Comparison of ENCODE assay signal across 15 cellular contexts in genomic region chr20:22472386-22472785, GRCh38.
"Had no signal": no experiment of that assay in that cellular context is flagged by ENCODE, and none has a peak within 500 bp of the region (broad histone marks: within the 10 kb centered on the region; RNA-seq: fewer than 3 reads in every experiment).

No MANE protein-coding gene starts in this region.

- H3K36me3 ChIP-seq: esophagus squamous epithelium, gastroesophageal sphincter, right atrium auricular region, uterus had no signal

- H3K4me1 ChIP-seq: esophagus squamous epithelium, gastroesophageal sphincter, right atrium auricular region, uterus had no signal

- H3K4me1 Mint-ChIP-seq: naive thymus-derived CD4-positive, alpha-beta T cell had no signal

- H3K4me3 Mint-ChIP-seq: dendritic cell treated with granulocyte-macrophage colony-stimulating factor and Interleukin-4, amounts not matched to agents 40 ng/mL and 50 ng/mL, for 4 days; effector memory CD8-positive, alpha-beta T cell; naive thymus-derived CD4-positive, alpha-beta T cell; nephron progenitor cell; type B pancreatic cell had no signal

- H3K27ac ChIP-seq: esophagus squamous epithelium, gastroesophageal sphincter, right atrium auricular region, uterus had no signal

- DNase-seq: effector memory CD8-positive, alpha-beta T cell; esophagus squamous epithelium; foreskin fibroblast; glutamatergic neuron; kidney glomerular epithelial cell; naive thymus-derived CD4-positive, alpha-beta T cell; nephron progenitor cell; small intestine; stimulated activated CD4-positive, alpha-beta T cell treated with anti-CD3 and anti-CD28 coated beads, Interleukin-12 subunit alpha, Interleukin-12 subunit beta, amount 100 ng/mL, for 4 hours; stimulated activated naive CD4-positive, alpha-beta T cell; uterus had no signal

- H3K9me3 ChIP-seq: esophagus squamous epithelium, right atrium auricular region, uterus had no signal

- H3K36me3 Mint-ChIP-seq: naive thymus-derived CD4-positive, alpha-beta T cell; type B pancreatic cell had no signal

- H3K27me3 ChIP-seq: right atrium auricular region, uterus had no signal

- ATAC-seq: effector memory CD8-positive, alpha-beta T cell; gastroesophageal sphincter; naive thymus-derived CD4-positive, alpha-beta T cell had no signal

- H3K27ac Mint-ChIP-seq: dendritic cell treated with granulocyte-macrophage colony-stimulating factor and Interleukin-4, amounts not matched to agents 40 ng/mL and 50 ng/mL, for 4 days; effector memory CD8-positive, alpha-beta T cell; naive thymus-derived CD4-positive, alpha-beta T cell; nephron progenitor cell; type B pancreatic cell had no signal

- H3K9me3 Mint-ChIP-seq: dendritic cell treated with granulocyte-macrophage colony-stimulating factor and Interleukin-4, amounts not matched to agents 40 ng/mL and 50 ng/mL, for 4 days had no signal

- H3K27me3 Mint-ChIP-seq: effector memory CD8-positive, alpha-beta T cell; naive thymus-derived CD4-positive, alpha-beta T cell had no signal

- H3K4me3 ChIP-seq: esophagus squamous epithelium, gastroesophageal sphincter, right atrium auricular region, uterus had no signal
